In genomic region chr19:7197760-7198696, GRCh38 we compare ENCODE assay signal across 8 cellular contexts.
A peak's percentile ranks its signal among the peaks of the same experiment; 100 is the strongest.
DNase-seq lines count a peak whose midpoint lies in the region; ATAC-seq lines count a peak whose summit lies in the region.

No MANE protein-coding gene starts in this region.

- DNase-seq in NCI-H1436 treated with DMSO at 0.1 percent for 48 hours (lab: John Stamatoyannopoulos, UW) = peak; percentile 44
- peak; percentile 92 for DNase-seq in T1000 (lab: John Stamatoyannopoulos, UW)
- peak; percentile 99 for DNase-seq in astrocyte of the hippocampus (ENCODE audit: low read depth, low spot score)
- DNase-seq in hypothalamus (lab: John Stamatoyannopoulos, UW) = peak; percentile 38 to 94 (median 84)
- peak; percentile 95 for DNase-seq in retina

- peak; percentile 87 for ATAC-seq in GM18498 (IDR thresholded peaks at IDR 0.05; ENCODE audit: unreplicated experiment)
- ATAC-seq in HG02840 (IDR thresholded peaks at IDR 0.05; ENCODE audit: low FRiP score, unreplicated experiment) = peak; percentile 71
- no peak for ATAC-seq in HG03378 (IDR thresholded peaks at IDR 0.05; ENCODE audit: unreplicated experiment)

Comparison
In these comparisons a context has a peak if more than half of its experiments do, and no peak if none do; other contexts are left out.
1. DNase-seq: peak in every context shown above with its lines; median percentile 99 in astrocyte of the hippocampus; 95 in retina; 92 in T1000; 84 in hypothalamus; 44 in NCI-H1436 treated with DMSO at 0.1 percent for 48 hours.